ENCODE assay signal across 8 cellular contexts in genomic region chr19:47035495-47036232, GRCh38. TPM values are rescaled to one million over a fixed set of nuclear protein-coding genes. Genes with fewer than 3 reads are reported as not detected.
A peak's percentile ranks its signal among the peaks of the same experiment; 100 is the strongest.
DNase-seq lines count a peak whose midpoint lies in the region; ATAC-seq and TF ChIP-seq lines count a peak whose summit lies in the region.

No MANE protein-coding gene starts in this region.

- H2AFZ ChIP-seq in mammary epithelial cell (ENCODE audit: low read depth, low read length) = peak overlapping the region; percentile 100

- H3K9ac ChIP-seq in mammary epithelial cell (ENCODE audit: insufficient read depth, low read length) = peak overlapping the region; percentile 59

- H4K20me1 ChIP-seq in mammary epithelial cell (ENCODE audit: insufficient read depth, low read length) = no peaks in the 10 kb centered on the region

- 2% methylated on average over 30 of the region's 34 CpGs for WGBS in mammary epithelial cell (ENCODE audit: low coverage, missing lambda C conversion rate)
- 0 to 2% (median 1%) methylated on average over 32 to 34 of the region's 34 CpGs for WGBS in spleen, 5 donors

- BruUV-seq in mammary epithelial cell (replicated peaks; lab: Mats Ljungman, UMichigan) = no TSS peak

- no peaks in the 10 kb centered on the region for H3K27me3 ChIP-seq in mammary epithelial cell (ENCODE audit: insufficient read depth, low read length)
- H3K27me3 ChIP-seq in spleen (replicated peaks in 1 of 7) = peaks cover 0 to 47% (median 13%) of the 10 kb centered on the region in 7 donors

- H3K4me2 ChIP-seq in mammary epithelial cell (ENCODE audit: insufficient read depth, low read depth, low read length) = peak overlapping the region; percentile 74

- H3K4me3 ChIP-seq in WI38 (ENCODE audit: low read depth, low read length) (peak overlapping the region; percentile 54), mammary epithelial cell (replicated peaks in 1 of 3; ENCODE audit: insufficient read depth in 1 of 3, low read depth in 2 of 3, low read length in 3 of 3) (peak overlapping the region; percentile 47 to 79 (median 53)), spleen (peak overlapping the region; percentile 12 to 69 (median 34))

- peak; percentile 20 for TF ChIP-seq POLR2A in GM18505 (IDR thresholded peaks at IDR 0.05; ENCODE audit: borderline replicate concordance, extremely low read depth, insufficient read depth, insufficient read length)
- no peak for TF ChIP-seq POLR2A in spleen (IDR thresholded peaks at IDR 0.05)

- CTCF ChIA-PET in mammary epithelial cell (lab: Charles Lee; ENCODE audit: low non-redundant PET) = interaction anchor here (0.6 to 0.7 kb wide), 4 partner anchors 12 to 373 kb away, joined by 3 read pairs; no protein-coding TSS in a partner anchor

- TF ChIP-seq CTCF in WI38 (IDR thresholded peaks at IDR 0.05; ENCODE audit: low read depth, low read length) = peak; percentile 98
- TF ChIP-seq CTCF in mammary epithelial cell (conservative IDR thresholded peaks at IDR 0.05 in 1 of 2, IDR thresholded peaks at IDR 0.05 in 1 of 2; ENCODE audit: extremely low read depth in 1 of 2, insufficient read depth in 1 of 2, low read depth in 1 of 2, low read length in 2 of 2) = peak; percentile 80 to 94
- peak; percentile 97 to 99 (median 99) for TF ChIP-seq CTCF in spleen (IDR thresholded peaks at IDR 0.05 in 8 of 11, conservative IDR thresholded peaks at IDR 0.05 in 3 of 11)

- ATAC-seq in GM18505 (IDR thresholded peaks at IDR 0.05; ENCODE audit: unreplicated experiment) (peak; percentile 79), HG03095 (IDR thresholded peaks at IDR 0.05; ENCODE audit: unreplicated experiment) (peak; percentile 79)

- in situ Hi-C loops in mammary epithelial cell (cut with MboI; ENCODE audit: low sequenced_read_pairs in 2 of 2) = no loop called here

- peak overlapping the region; percentile 68 for H3K27ac ChIP-seq in mammary epithelial cell (ENCODE audit: insufficient read depth, low read depth, low read length)
- H3K27ac ChIP-seq in spleen = peak overlapping the region in 5 of 8 donors; percentile 20 to 60 (median 45)

- H3K36me3 ChIP-seq in mammary epithelial cell (ENCODE audit: insufficient read depth, low read length) = no peaks in the 10 kb centered on the region
- no peaks in the 10 kb centered on the region for H3K36me3 ChIP-seq in spleen

- peak; percentile 94 for DNase-seq in 8988T
- DNase-seq in NCI-H2227 (lab: John Stamatoyannopoulos, UW; ENCODE audit: unreplicated experiment) = peak; percentile 84
- peak; percentile 90 for DNase-seq in mammary epithelial cell
- peak; percentile 80 for DNase-seq in inferior parietal cortex (ENCODE audit: extremely low spot score)
- peak; percentile 97 for DNase-seq in spleen

- intact Hi-C loops in mammary epithelial cell (cut with micrococcal nuclease) (loop anchor here (1.0 to 5.0 kb wide), 2 partner anchors 90 to 248 kb away; partner anchors contain the start of gene SLC1A5), spleen (cut with DNase I; ENCODE audit: low total_unique reads) (loop anchor here (10.0 kb wide), 1 partner anchor 89 kb away; no protein-coding TSS in a partner anchor)

- dilution Hi-C loops in mammary epithelial cell (cut with HindIII; ENCODE audit: low sequenced_read_pairs) = no loop called here

- no peaks in the 10 kb centered on the region for H3K9me3 ChIP-seq in mammary epithelial cell (replicated peaks; ENCODE audit: insufficient read depth, low read length)
- H3K9me3 ChIP-seq in spleen = no peaks in the 10 kb centered on the region

- H3K79me2 ChIP-seq in mammary epithelial cell (ENCODE audit: insufficient read depth, low read length) = no peaks in the 10 kb centered on the region

- peaks cover 14% of the 10 kb centered on the region for H3K4me1 ChIP-seq in mammary epithelial cell (ENCODE audit: insufficient read depth, low read length)
- H3K4me1 ChIP-seq in spleen = peaks cover 7 to 32% (median 14%) of the 10 kb centered on the region in 6 donors

RNA-seq across cellular contexts. Expression of gene TMEM160, which starts 12.8 kb away (rescaled TPM):
- total RNA-seq in mammary epithelial cell = 10 to 100 TPM; 11.7 to 32.1 TPM
- polyA plus RNA-seq in mammary epithelial cell = 23.0 TPM
- not detected for polyA minus RNA-seq in mammary epithelial cell
- 10 to 100 TPM; 23.6 to 31.0 (median 26.3) TPM for total RNA-seq in spleen
- 10 to 100 TPM in 2 of 3 donors, 1 to 10 TPM in 1; 7.4 to 20.5 (median 10.1) TPM for polyA plus RNA-seq in spleen

RNA-seq across cellular contexts. Expression of gene NPAS1, which starts 16.0 kb away (rescaled TPM):
- total RNA-seq in mammary epithelial cell = under 1 TPM; 0.67 to 0.71 TPM
- 0.39 TPM for polyA plus RNA-seq in mammary epithelial cell
- not detected for polyA minus RNA-seq in mammary epithelial cell
- total RNA-seq in spleen = 1 to 10 TPM in 6 of 7 donors, under 1 TPM in 1; 0.85 to 5.3 (median 1.6) TPM
- 1 to 10 TPM; 2.1 to 6.3 (median 3.9) TPM for polyA plus RNA-seq in spleen

Comparison
In these comparisons a context has a peak if more than half of its experiments do, and no peak if none do; other contexts are left out.
1. Peak in every context shown above with its lines: DNase-seq, ATAC-seq, H3K4me3 ChIP-seq and H3K27ac ChIP-seq.